Comparison of ENCODE assay signal across 16 cellular contexts in genomic region chr11:22928207-22928917, GRCh38.
DNase-seq lines count a peak whose midpoint lies in the region; ATAC-seq and TF ChIP-seq lines count a peak whose summit lies in the region.
"Had no signal": no experiment of that assay in that cellular context is flagged by ENCODE, and none has a peak within 500 bp of the region (broad histone marks: within the 10 kb centered on the region; RNA-seq: fewer than 3 reads in every experiment).

No MANE protein-coding gene starts in this region.

- no peak overlapping the region for H3K4me3 ChIP-seq in GM23338
- H3K4me3 ChIP-seq: adrenal gland, coronary artery, SJSA1 had no signal

- H3K9me2 ChIP-seq in GM23338 (ENCODE audit: insufficient read depth): no peaks in the 10 kb centered on the region

- no peaks in the 10 kb centered on the region for H3K9me3 Mint-ChIP-seq in GM23338
- no peaks in the 10 kb centered on the region for H3K9me3 Mint-ChIP-seq in activated CD8-positive, alpha-beta T cell treated with anti-CD3 and anti-CD28 coated beads, Interleukin-2, amount 10 ng/mL, durations not matched to agents 7 days and 5 days (ENCODE audit: insufficient read depth)
- H3K9me3 Mint-ChIP-seq: activated CD8-positive, alpha-beta T cell treated with anti-CD3 and anti-CD28 coated beads for 36 hours; natural killer cell had no signal

- H3K36me3 ChIP-seq in GM23338 (ENCODE audit: insufficient read depth): no peaks in the 10 kb centered on the region
- H3K36me3 ChIP-seq: adrenal gland, SJSA1 had no signal

- CTCF ChIA-PET in activated CD8-positive, alpha-beta T cell treated with anti-CD3 and anti-CD28 coated beads, Interleukin-2, amount 10 ng/mL, durations not matched to agents 7 days and 5 days (lab: Charles Lee): interaction anchor here (1.5 kb wide), 1 partner anchor 10 kb away, joined by 3 read pairs; no protein-coding TSS in a partner anchor

- H3F3A ChIP-seq in GM23338 (replicated peaks; ENCODE audit: low read depth): no peaks in the 10 kb centered on the region

- H3K27ac Mint-ChIP-seq in GM23338: no peak overlapping the region
- H3K27ac Mint-ChIP-seq in activated CD8-positive, alpha-beta T cell treated with anti-CD3 and anti-CD28 coated beads, Interleukin-2, amount 10 ng/mL, durations not matched to agents 7 days and 5 days: no peak overlapping the region
- H3K27ac Mint-ChIP-seq: activated CD8-positive, alpha-beta T cell treated with anti-CD3 and anti-CD28 coated beads for 36 hours; natural killer cell had no signal

- no peak overlapping the region for H2AFZ ChIP-seq in GM23338

- POLR2A ChIA-PET in activated CD8-positive, alpha-beta T cell treated with anti-CD3 and anti-CD28 coated beads, Interleukin-2, amount 10 ng/mL, durations not matched to agents 7 days and 5 days (lab: Charles Lee): no interaction called here

- H3K79me2 ChIP-seq in GM23338 (replicated peaks; ENCODE audit: insufficient read depth): no peaks in the 10 kb centered on the region

- TF ChIP-seq CTCF in 22Rv1 (IDR thresholded peaks at IDR 0.05) (peak; percentile 62), GM23338 (conservative IDR thresholded peaks at IDR 0.05; ENCODE audit: low read depth in 2 of 2) (peak; percentile 45 to 51; a peak in 3 of 4 replicates), foreskin keratinocyte (conservative IDR thresholded peaks at IDR 0.05) (peak; percentile 30), omental fat pad (IDR thresholded peaks at IDR 0.05) (no peak)

- H3K27me3 Mint-ChIP-seq in GM23338 (ENCODE audit: insufficient read depth, low read depth, poor library complexity): no peaks in the 10 kb centered on the region
- no peaks in the 10 kb centered on the region for H3K27me3 Mint-ChIP-seq in activated CD8-positive, alpha-beta T cell treated with anti-CD3 and anti-CD28 coated beads, Interleukin-2, amount 10 ng/mL, durations not matched to agents 7 days and 5 days (ENCODE audit: low read depth)
- H3K27me3 Mint-ChIP-seq: activated CD8-positive, alpha-beta T cell treated with anti-CD3 and anti-CD28 coated beads for 36 hours had no signal

- no peaks in the 10 kb centered on the region; the same call in 1 of the 2 replicates for H3K4me1 ChIP-seq in GM23338 (ENCODE audit: insufficient read depth)
- no peaks in the 10 kb centered on the region for H3K4me1 ChIP-seq in foreskin keratinocyte
- H3K4me1 ChIP-seq: adrenal gland, SJSA1 had no signal

- no peaks in the 10 kb centered on the region for H3K36me3 Mint-ChIP-seq in GM23338 (ENCODE audit: low read depth)
- H3K36me3 Mint-ChIP-seq in activated CD8-positive, alpha-beta T cell treated with anti-CD3 and anti-CD28 coated beads, Interleukin-2, amount 10 ng/mL, durations not matched to agents 7 days and 5 days (ENCODE audit: low read depth): no peaks in the 10 kb centered on the region
- H3K36me3 Mint-ChIP-seq: natural killer cell had no signal

- H4K20me1 ChIP-seq in GM23338 (replicated peaks; ENCODE audit: insufficient read depth): no peaks in the 10 kb centered on the region

- peaks cover 6% of the 10 kb centered on the region; the same call in 2 of the 3 replicates for H3K4me1 Mint-ChIP-seq in GM23338
- H3K4me1 Mint-ChIP-seq in activated CD8-positive, alpha-beta T cell treated with anti-CD3 and anti-CD28 coated beads, Interleukin-2, amount 10 ng/mL, durations not matched to agents 7 days and 5 days (ENCODE audit: low read depth): no peaks in the 10 kb centered on the region
- H3K4me1 Mint-ChIP-seq: natural killer cell had no signal

- ATAC-seq in GM23338 (no peak), foreskin keratinocyte (no peak), HG02970 (IDR thresholded peaks at IDR 0.05; ENCODE audit: low FRiP score, unreplicated experiment) (no peak), omental fat pad (ENCODE audit: low FRiP score) (no peak)
- no peak for ATAC-seq in activated CD8-positive, alpha-beta T cell treated with anti-CD3 and anti-CD28 coated beads, Interleukin-2, amount 10 ng/mL, durations not matched to agents 7 days and 5 days
- ATAC-seq: activated CD8-positive, alpha-beta T cell treated with anti-CD3 and anti-CD28 coated beads for 36 hours; natural killer cell had no signal

- DNase-seq in GM23338 (ENCODE audit: low spot score) (peak; percentile 8), RKO (ENCODE audit: low spot score) (peak; percentile 16), foreskin keratinocyte (no peak), hypothalamus (lab: John Stamatoyannopoulos, UW) (no peak), omental fat pad (ENCODE audit: low spot score) (no peak)
- no peak for DNase-seq in activated CD8-positive, alpha-beta T cell treated with anti-CD3 and anti-CD28 coated beads, Interleukin-2, amount 10 ng/mL, durations not matched to agents 7 days and 5 days
- DNase-seq: activated CD8-positive, alpha-beta T cell treated with anti-CD3 and anti-CD28 coated beads for 36 hours; adrenal gland; GDM1; hippocampal formation; natural killer cell; NCI-H1092 had no signal

- no peak overlapping the region for H3K4me2 ChIP-seq in GM23338

- no peaks in the 10 kb centered on the region for H3K27me3 ChIP-seq in GM23338 (ENCODE audit: insufficient read depth)
- no peaks in the 10 kb centered on the region for H3K27me3 ChIP-seq in foreskin keratinocyte
- H3K27me3 ChIP-seq: adrenal gland, SJSA1 had no signal

- H3K27ac ChIP-seq in 22Rv1: peak overlapping the region; percentile 19; the same call in 1 of the 2 replicates
- H3K27ac ChIP-seq in GM23338 (ENCODE audit: low read depth): no peak overlapping the region
- no peak overlapping the region for H3K27ac ChIP-seq in foreskin keratinocyte
- H3K27ac ChIP-seq: adrenal gland, coronary artery, SJSA1 had no signal

- H3K4me3 Mint-ChIP-seq in GM23338: no peak overlapping the region
- no peak overlapping the region for H3K4me3 Mint-ChIP-seq in activated CD8-positive, alpha-beta T cell treated with anti-CD3 and anti-CD28 coated beads, Interleukin-2, amount 10 ng/mL, durations not matched to agents 7 days and 5 days
- H3K4me3 Mint-ChIP-seq: activated CD8-positive, alpha-beta T cell treated with anti-CD3 and anti-CD28 coated beads for 36 hours; natural killer cell had no signal

TF ChIP-seq in GM23338, 12 proteins besides CTCF, POLR2A, EP300 and RAD21 (continues in another document):
- TF ChIP-seq ZNF114 (CRISPR knock-in tag; IDR thresholded peaks at IDR 0.05) (no peak), CREB1 (CRISPR knock-in tag; IDR thresholded peaks at IDR 0.05; ENCODE audit: low read depth) (no peak), JUNB (IDR thresholded peaks at IDR 0.05; ENCODE audit: unreplicated experiment) (no peak), EZH2 (IDR thresholded peaks at IDR 0.05; ENCODE audit: low read depth, unreplicated experiment) (no peak), ZNF462 (CRISPR knock-in tag; IDR thresholded peaks at IDR 0.05) (no peak)

Comparison
In these comparisons a context has a peak if more than half of its experiments do, and no peak if none do; other contexts are left out.
1. CTCF ChIP-seq: peak in 22Rv1 (single experiment), GM23338 (2 of 2) and foreskin keratinocyte (single experiment); none in omental fat pad (0 of 3).
2. DNase-seq: peak in GM23338 (single experiment) and RKO (single experiment); none in foreskin keratinocyte (0 of 2), hypothalamus (0 of 51), omental fat pad (single experiment) and activated CD8-positive, alpha-beta T cell treated with anti-CD3 and anti-CD28 coated beads, Interleukin-2, amount 10 ng/mL, durations not matched to agents 7 days and 5 days (single experiment).